20 cellular contexts compared by ENCODE assay signal in the genomic region with DNA sequence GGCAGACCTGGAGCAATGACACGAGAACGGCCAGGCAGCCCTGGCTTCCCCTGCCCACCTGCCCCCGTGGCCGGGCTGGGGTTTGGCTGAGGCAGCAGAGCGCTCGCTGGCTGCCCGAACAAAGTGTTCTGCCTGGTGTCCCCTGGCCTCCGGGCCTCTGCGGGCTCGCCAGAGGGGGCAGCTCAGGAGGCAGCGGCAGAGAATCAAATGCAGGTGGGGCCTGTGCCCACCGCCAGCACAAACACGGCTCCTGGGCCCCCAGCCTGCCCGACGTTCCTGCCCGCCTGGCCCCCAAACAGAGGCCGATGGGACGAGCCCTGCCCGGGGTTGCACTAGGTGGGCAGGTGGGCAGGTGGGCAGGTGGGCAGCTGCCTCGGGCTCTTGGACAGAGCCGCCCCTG.
"Had no signal": no experiment of that assay in that cellular context is flagged by ENCODE, and none has a peak within 500 bp of the region (broad histone marks: within the 10 kb centered on the region; RNA-seq: fewer than 3 reads in every experiment).

No MANE protein-coding gene starts in this region.

- H3K4me1 Mint-ChIP-seq: natural killer cell had no signal

- H3K27ac Mint-ChIP-seq: effector memory CD8-positive, alpha-beta T cell; memory B cell; natural killer cell; stimulated activated memory B cell treated with anti-CD40 and anti-IgM and Interleukin-4, amounts not matched to agents 10 μg/mL and 1 μg/mL and 100 μg/mL, for 72 hours had no signal

- H3K27ac ChIP-seq: neutrophil, parathyroid adenoma, skin epidermis, spleen, testis, tibial artery, upper lobe of left lung had no signal

- H2AFZ ChIP-seq: parathyroid adenoma had no signal

- H3K36me3 Mint-ChIP-seq: natural killer cell; stimulated activated memory B cell treated with anti-CD40 and anti-IgM and Interleukin-4, amounts not matched to agents 10 μg/mL and 1 μg/mL and 100 μg/mL, for 72 hours had no signal

- H3K36me3 ChIP-seq: neutrophil, spleen, tibial artery, upper lobe of left lung had no signal

- H3K27me3 ChIP-seq: spleen, testis, tibial artery, upper lobe of left lung had no signal

- H3K9me3 ChIP-seq: neutrophil, spleen, testis, tibial artery, upper lobe of left lung had no signal

- ATAC-seq: effector memory CD8-positive, alpha-beta T cell; left colon; natural killer cell; stimulated activated memory B cell treated with anti-CD40 and anti-IgM and Interleukin-4, amounts not matched to agents 10 μg/mL and 1 μg/mL and 100 μg/mL, for 72 hours; stimulated activated naive CD8-positive, alpha-beta T cell treated with anti-CD3 and anti-CD28 coated beads, Interleukin-15, Interleukin-2, amounts not matched to agents 100 U/mL and 50 U/mL, for 24 hours had no signal

- DNase-seq: cerebellar nuclear complex; cortex of kidney; effector memory CD8-positive, alpha-beta T cell; erythroblast; hippocampal formation; left colon; natural killer cell; spleen; stimulated activated CD4-positive, alpha-beta T cell treated with anti-CD3 and anti-CD28 coated beads, Interleukin-4, amount 100 ng/mL, for 4 hours; stimulated activated naive CD8-positive, alpha-beta T cell treated with anti-CD3 and anti-CD28 coated beads, Interleukin-15, Interleukin-2, amounts not matched to agents 100 U/mL and 50 U/mL, for 24 hours; substantia nigra; testis; tibial artery had no signal

- H3K9me3 Mint-ChIP-seq: effector memory CD8-positive, alpha-beta T cell; memory B cell; natural killer cell; stimulated activated memory B cell treated with anti-CD40 and anti-IgM and Interleukin-4, amounts not matched to agents 10 μg/mL and 1 μg/mL and 100 μg/mL, for 72 hours had no signal

- H3K9ac ChIP-seq: parathyroid adenoma had no signal

- H3K27me3 Mint-ChIP-seq: memory B cell; stimulated activated memory B cell treated with anti-CD40 and anti-IgM and Interleukin-4, amounts not matched to agents 10 μg/mL and 1 μg/mL and 100 μg/mL, for 72 hours had no signal

- H3K79me2 ChIP-seq: parathyroid adenoma had no signal

- H3K4me3 ChIP-seq: lung, skin epidermis, spleen, testis, tibial artery, upper lobe of left lung had no signal

- H3K4me3 Mint-ChIP-seq: effector memory CD8-positive, alpha-beta T cell; memory B cell; natural killer cell; stimulated activated memory B cell treated with anti-CD40 and anti-IgM and Interleukin-4, amounts not matched to agents 10 μg/mL and 1 μg/mL and 100 μg/mL, for 72 hours had no signal
